ENCODE assay signal across 15 cellular contexts in genomic region chr5:99068944-99069650, GRCh38.
A peak's percentile ranks its signal among the peaks of the same experiment; 100 is the strongest.
DNase-seq lines count a peak whose midpoint lies in the region; ATAC-seq and TF ChIP-seq lines count a peak whose summit lies in the region.
"Had no signal": no experiment of that assay in that cellular context is flagged by ENCODE, and none has a peak within 500 bp of the region (broad histone marks: within the 10 kb centered on the region; RNA-seq: fewer than 3 reads in every experiment).

No MANE protein-coding gene starts in this region.

- H3K4me3 ChIP-seq in PC-9 (no peak overlapping the region), ascending aorta (no peak overlapping the region)
- H3K4me3 ChIP-seq: gastrocnemius medialis, right atrium auricular region, SK-N-MC had no signal

- no peak overlapping the region for H3K4me2 ChIP-seq in PC-9

- H3K9me3 ChIP-seq in PC-9 (ENCODE audit: insufficient read depth, low read depth) (no peaks in the 10 kb centered on the region), ascending aorta (no peaks in the 10 kb centered on the region)
- H3K9me3 ChIP-seq: gastrocnemius medialis, right atrium auricular region had no signal

- CTCF ChIA-PET in PC-9 (lab: Charles Lee): no interaction called here

- no TSS peak for BruUV-seq in PC-9 (replicated peaks; lab: Mats Ljungman, UMichigan)

- H3F3A ChIP-seq in PC-9 (ENCODE audit: insufficient read depth, low read depth): no peaks in the 10 kb centered on the region

- no peak for DNase-seq in PC-9
- no peak for DNase-seq in ascending aorta (ENCODE audit: low spot score in 2 of 2)
- DNase-seq in dedifferentiated amniotic fluid mesenchymal stem cell (ENCODE audit: extremely low spot score): no peak
- DNase-seq in HCEC 1CT: no peak
- DNase-seq in Ammon's horn (ENCODE audit: low spot score): no peak
- DNase-seq: activated B cell treated with CpG ODN at 0.5 μM for 24 hours; activated T-cell treated with anti-CD3 and anti-CD28 coated beads, Interleukin-2, amount 50 U/mL, for 24 hours; effector CD4-positive, alpha-beta T cell; gastrocnemius medialis; NCI-H748 treated with DMSO at 0.1 percent for 48 hours had no signal

- intact Hi-C loops in PC-9 (cut with micrococcal nuclease; ENCODE audit: unreplicated experiment) (no loop called here), ascending aorta (cut with DNase I) (loop anchor here (10.0 kb wide), 1 partner anchor 164 kb away; no protein-coding TSS in a partner anchor)

- ATAC-seq in GM19023 (IDR thresholded peaks at IDR 0.05; ENCODE audit: unreplicated experiment): peak; percentile 68
- ATAC-seq in GM21576 (IDR thresholded peaks at IDR 0.05; ENCODE audit: unreplicated experiment): peak; percentile 96
- peak; percentile 89 for ATAC-seq in HG03060 (IDR thresholded peaks at IDR 0.05; ENCODE audit: low read depth, unreplicated experiment)
- ATAC-seq: gastrocnemius medialis had no signal

- no peak overlapping the region for H3K27ac ChIP-seq in PC-9
- H3K27ac ChIP-seq in ascending aorta: no peak overlapping the region
- H3K27ac ChIP-seq: gastrocnemius medialis, right atrium auricular region, SK-N-MC had no signal

- no peaks in the 10 kb centered on the region for H3K27me3 ChIP-seq in PC-9 (ENCODE audit: insufficient read depth, low read depth)
- no peaks in the 10 kb centered on the region for H3K27me3 ChIP-seq in ascending aorta
- H3K27me3 ChIP-seq: gastrocnemius medialis, right atrium auricular region had no signal

- peak overlapping the region; percentile 45; the same call in 1 of the 2 replicates for H2AFZ ChIP-seq in PC-9

- H4K20me1 ChIP-seq in PC-9 (ENCODE audit: insufficient read depth): no peaks in the 10 kb centered on the region

- H3K4me1 ChIP-seq in PC-9 (replicated peaks; ENCODE audit: insufficient read depth): no peaks in the 10 kb centered on the region
- H3K4me1 ChIP-seq in ascending aorta: no peaks in the 10 kb centered on the region
- H3K4me1 ChIP-seq: gastrocnemius medialis, right atrium auricular region had no signal

- no peaks in the 10 kb centered on the region for H3K36me3 ChIP-seq in PC-9 (ENCODE audit: low read depth)
- no peaks in the 10 kb centered on the region for H3K36me3 ChIP-seq in ascending aorta
- H3K36me3 ChIP-seq: gastrocnemius medialis, right atrium auricular region had no signal

- POLR2A ChIA-PET in PC-9 (lab: Charles Lee; ENCODE audit: unreplicated experiment): no interaction called here

- H3K79me2 ChIP-seq in PC-9 (ENCODE audit: low read depth): no peaks in the 10 kb centered on the region

- no peaks in the 10 kb centered on the region for H3K9me2 ChIP-seq in PC-9 (ENCODE audit: insufficient read depth)

- no peak for TF ChIP-seq CTCF in PC-9 (conservative IDR thresholded peaks at IDR 0.05)
- TF ChIP-seq CTCF in ascending aorta (IDR thresholded peaks at IDR 0.05): no peak
